1 cellular context compared by ENCODE assay signal in genomic region chr22:20508067-20508755, GRCh38.
TF ChIP-seq lines count a peak whose summit lies in the region.

No MANE protein-coding gene starts in this region.

TF ChIP-seq in H1, 55 proteins besides CTCF, POLR2A, EP300 and RAD21:
- TF ChIP-seq ASH2L (IDR thresholded peaks at IDR 0.05; ENCODE audit: low read length) (peak; percentile 13), SIN3A (conservative IDR thresholded peaks at IDR 0.05 in 1 of 2, IDR thresholded peaks at IDR 0.05 in 1 of 2; ENCODE audit: low read depth in 1 of 2, low read length in 2 of 2) (0 out of 4 replicates have a peak, but pooled peaks of 1 of the 2 experiments have one; percentile 11)
